Comparison of ENCODE assay signal across 20 cellular contexts in genomic region chr14:104178279-104178678, GRCh38. TPM values are rescaled to one million over a fixed set of nuclear protein-coding genes. Genes with fewer than 3 reads are reported as not detected.
A peak's percentile ranks its signal among the peaks of the same experiment; 100 is the strongest.
DNase-seq lines count a peak whose midpoint lies in the region; ATAC-seq and TF ChIP-seq lines count a peak whose summit lies in the region.
"Had no signal": no experiment of that assay in that cellular context is flagged by ENCODE, and none has a peak within 500 bp of the region (broad histone marks: within the 10 kb centered on the region; RNA-seq: fewer than 3 reads in every experiment).

No MANE protein-coding gene starts in this region.

- no peaks in the 10 kb centered on the region for H3K9me3 ChIP-seq in upper lobe of right lung
- no peaks in the 10 kb centered on the region for H3K9me3 ChIP-seq in Karpas-422 (ENCODE audit: low read length)
- H3K9me3 ChIP-seq: Caco-2, SJCRH30 had no signal

- H3K4me1 Mint-ChIP-seq in progenitor cell of endocrine pancreas (ENCODE audit: low read depth): no peaks in the 10 kb centered on the region
- H3K4me1 Mint-ChIP-seq: CD4-positive, CD25-positive, alpha-beta regulatory T cell had no signal

- no peaks in the 10 kb centered on the region for H3K27me3 Mint-ChIP-seq in progenitor cell of endocrine pancreas
- H3K27me3 Mint-ChIP-seq: CD4-positive, CD25-positive, alpha-beta regulatory T cell had no signal

- DNase-seq in NCI-H226 (peak; percentile 34), epidermal melanocyte (ENCODE audit: insufficient read length, low spot score) (peak; percentile 15), left colon (peak in 1 of 2 donors; percentile 18), upper lobe of right lung (no peak), progenitor cell of endocrine pancreas (ENCODE audit: low spot score, unreplicated experiment) (no peak), Karpas-422 (no peak)
- DNase-seq: ACHN; AML-193; Caco-2; CD4-positive, CD25-positive, alpha-beta regulatory T cell; GDM1; H9; MV-4-11; NCI-H1694 treated with DMSO at 0.1 percent for 48 hours; NCI-H2227 treated with DMSO at 0.1 percent for 48 hours; NCI-H524; RPMI8226; SJCRH30 had no signal

- H3K27ac ChIP-seq in upper lobe of right lung: no peak overlapping the region
- H3K27ac ChIP-seq in Karpas-422 (ENCODE audit: low read length): no peak overlapping the region
- H3K27ac ChIP-seq: SJCRH30 had no signal

- peak; percentile 71 for ATAC-seq in left colon
- peak; percentile 13 for ATAC-seq in upper lobe of right lung
- no peak for ATAC-seq in HG02884 (IDR thresholded peaks at IDR 0.05; ENCODE audit: unreplicated experiment)

- H3K9me3 Mint-ChIP-seq in progenitor cell of endocrine pancreas (ENCODE audit: low read depth): no peaks in the 10 kb centered on the region
- H3K9me3 Mint-ChIP-seq: CD4-positive, CD25-positive, alpha-beta regulatory T cell; H9 had no signal

- no peaks in the 10 kb centered on the region for H3K79me2 ChIP-seq in Karpas-422 (ENCODE audit: low read length)

- no peaks in the 10 kb centered on the region for H3K36me3 Mint-ChIP-seq in progenitor cell of endocrine pancreas (ENCODE audit: insufficient read depth)
- H3K36me3 Mint-ChIP-seq: CD4-positive, CD25-positive, alpha-beta regulatory T cell had no signal

- no peaks in the 10 kb centered on the region for H3K9me2 ChIP-seq in Karpas-422 (replicated peaks; ENCODE audit: insufficient read depth, low read length)

- no peak overlapping the region for H3K27ac Mint-ChIP-seq in progenitor cell of endocrine pancreas
- H3K27ac Mint-ChIP-seq: CD4-positive, CD25-positive, alpha-beta regulatory T cell; H9 had no signal

- no peaks in the 10 kb centered on the region for H3K36me3 ChIP-seq in upper lobe of right lung
- H3K36me3 ChIP-seq in Karpas-422 (ENCODE audit: insufficient read depth, low read length): no peaks in the 10 kb centered on the region

- no peaks in the 10 kb centered on the region for H3K4me1 ChIP-seq in upper lobe of right lung
- no peaks in the 10 kb centered on the region for H3K4me1 ChIP-seq in Karpas-422 (ENCODE audit: low read length)
- H3K4me1 ChIP-seq: Caco-2, SJCRH30 had no signal

- no peak overlapping the region for H2AFZ ChIP-seq in Karpas-422 (ENCODE audit: low read length)

- 0 out of 2 replicates have a peak, but pooled peaks cover 5% of the 10 kb centered on the region for H4K20me1 ChIP-seq in Karpas-422 (ENCODE audit: insufficient read depth, low read depth, low read length)

- no peak overlapping the region for H3K4me2 ChIP-seq in Karpas-422 (ENCODE audit: low read depth, low read length, poor library complexity, severe bottlenecking)

- no peak overlapping the region for H3K4me3 Mint-ChIP-seq in progenitor cell of endocrine pancreas (ENCODE audit: low read depth)
- H3K4me3 Mint-ChIP-seq: CD4-positive, CD25-positive, alpha-beta regulatory T cell; H9 had no signal

- TF ChIP-seq CTCF in upper lobe of right lung (IDR thresholded peaks at IDR 0.05): no peak
- TF ChIP-seq CTCF in progenitor cell of endocrine pancreas (IDR thresholded peaks at IDR 0.05; ENCODE audit: unreplicated experiment): no peak

- H3K9ac ChIP-seq in Karpas-422 (ENCODE audit: low read length): no peak overlapping the region

- H3K4me3 ChIP-seq in upper lobe of right lung (no peak overlapping the region), Karpas-422 (ENCODE audit: low read length) (no peak overlapping the region)
- H3K4me3 ChIP-seq: K562, SJCRH30 had no signal

- H3K27me3 ChIP-seq in upper lobe of right lung (no peaks in the 10 kb centered on the region), Karpas-422 (ENCODE audit: low read length) (no peaks in the 10 kb centered on the region)
- H3K27me3 ChIP-seq: SJCRH30 had no signal

- intact Hi-C loops in left colon (cut with DNase I, micrococcal nuclease): no loop called here
- intact Hi-C loops in upper lobe of right lung (cut with DNase I): no loop called here

RNA-seq across cellular contexts. Expression of gene KIF26A, which starts 39.9 kb away (rescaled TPM):
- 1 to 10 TPM; 5.7 to 5.8 TPM for total RNA-seq in left colon
- total RNA-seq in upper lobe of right lung: 5.9 TPM
- total RNA-seq in progenitor cell of endocrine pancreas: 7.0 and 7.4 TPM in 2 replicates
- not detected in 2 replicates for total RNA-seq in Karpas-422 (2014; rRNA removed; shearing (Covaris generic); ENCODE audit: low replicate concordance)

Comparison
In these comparisons a context has a peak if more than half of its experiments do, and no peak if none do; other contexts are left out.
1. DNase-seq: peak in NCI-H226 (single experiment) and epidermal melanocyte (single experiment); none in upper lobe of right lung (single experiment), progenitor cell of endocrine pancreas (single experiment) and Karpas-422 (single experiment).